8 cellular contexts compared by ENCODE assay signal in the genomic region with DNA sequence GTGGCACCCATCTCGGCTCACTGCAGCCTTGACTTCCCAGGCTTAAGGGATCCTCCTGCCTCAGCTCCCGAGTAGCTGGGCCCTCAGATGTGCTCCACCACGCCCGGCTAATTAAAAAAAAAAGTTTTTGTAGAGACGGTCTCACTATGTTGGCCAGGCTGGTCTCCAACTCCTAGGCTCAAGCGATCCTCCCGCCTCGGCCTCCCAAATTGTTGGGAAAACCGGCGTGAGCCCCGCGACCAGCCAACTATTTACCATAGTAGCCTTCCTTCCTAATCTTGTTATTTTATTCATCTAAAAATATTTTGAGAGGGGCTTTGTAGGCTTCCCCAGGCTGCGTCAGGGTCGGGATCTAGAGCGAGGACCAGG. TPM values are rescaled to one million over a fixed set of nuclear protein-coding genes. Genes with fewer than 3 reads are reported as not detected.
A peak's percentile ranks its signal among the peaks of the same experiment; 100 is the strongest.
DNase-seq lines count a peak whose midpoint lies in the region; ATAC-seq, FAIRE-seq and TF ChIP-seq lines count a peak whose summit lies in the region.

No MANE protein-coding gene starts in this region.

- peak overlapping the region; percentile 66; the same call in 1 of the 2 replicates for H3K27ac ChIP-seq in PC-9

- peaks cover 21% of the 10 kb centered on the region for H3K4me1 ChIP-seq in Caco-2
- 0 out of 2 replicates have a peak, but pooled peaks cover 5% of the 10 kb centered on the region for H3K4me1 ChIP-seq in PC-9 (replicated peaks; ENCODE audit: insufficient read depth)

- ATAC-seq in HG02642 (IDR thresholded peaks at IDR 0.05; ENCODE audit: poor library complexity, unreplicated experiment) (no peak), HG03039 (IDR thresholded peaks at IDR 0.05; ENCODE audit: unreplicated experiment) (no peak)

- H3K36me3 Mint-ChIP-seq in Caco-2 (ENCODE audit: insufficient read depth, unreplicated experiment) (no peaks in the 10 kb centered on the region), osteocyte (ENCODE audit: unreplicated experiment) (peaks cover 3% of the 10 kb centered on the region)

- H3K36me3 ChIP-seq in Caco-2 (ENCODE audit: control insufficient read depth, insufficient read depth, low read length) (no peaks in the 10 kb centered on the region), PC-9 (ENCODE audit: low read depth) (no peaks in the 10 kb centered on the region)

- no peaks in the 10 kb centered on the region for H3K9me3 Mint-ChIP-seq in Caco-2 (ENCODE audit: unreplicated experiment)
- no peaks in the 10 kb centered on the region for H3K9me3 Mint-ChIP-seq in osteocyte (ENCODE audit: unreplicated experiment)

- H3K4me2 ChIP-seq in PC-9: peak overlapping the region; percentile 82

- peak overlapping the region; percentile 62 for H3K4me3 Mint-ChIP-seq in Caco-2 (ENCODE audit: unreplicated experiment)
- H3K4me3 Mint-ChIP-seq in osteocyte (ENCODE audit: unreplicated experiment): peak overlapping the region; percentile 67

- H3K27ac Mint-ChIP-seq in Caco-2 (ENCODE audit: unreplicated experiment) (peak overlapping the region; percentile 67), osteocyte (ENCODE audit: unreplicated experiment) (peak overlapping the region; percentile 71)

- BruUV-seq in Caco-2 (replicated peaks; lab: Mats Ljungman, UMichigan) (no TSS peak), PC-9 (replicated peaks; lab: Mats Ljungman, UMichigan) (no TSS peak)

- no peaks in the 10 kb centered on the region for H3K27me3 Mint-ChIP-seq in Caco-2 (ENCODE audit: insufficient read depth, unreplicated experiment)
- H3K27me3 Mint-ChIP-seq in osteocyte (ENCODE audit: unreplicated experiment): no peaks in the 10 kb centered on the region

- H3F3A ChIP-seq in PC-9 (ENCODE audit: insufficient read depth, low read depth): peaks cover 5% of the 10 kb centered on the region; the same call in 1 of the 2 replicates

- POLR2A ChIA-PET in Caco-2 (lab: Charles Lee) (interaction anchor here (1.5 kb wide), 1 partner anchor 8 kb away, joined by 12 read pairs; no protein-coding TSS in a partner anchor), PC-9 (lab: Charles Lee; ENCODE audit: unreplicated experiment) (interaction anchor here (0.7 kb wide), 1 partner anchor 25 kb away, joined by 6 read pairs; a partner anchor contains a TSS)

- intact Hi-C loops in Caco-2 (cut with micrococcal nuclease; ENCODE audit: unreplicated experiment): no loop called here
- intact Hi-C loops in PC-9 (cut with micrococcal nuclease; ENCODE audit: unreplicated experiment): no loop called here

- H3K4me1 Mint-ChIP-seq in Caco-2 (ENCODE audit: low read depth, unreplicated experiment) (peaks cover 8% of the 10 kb centered on the region), osteocyte (ENCODE audit: unreplicated experiment) (peaks cover 10% of the 10 kb centered on the region)

- H4K20me1 ChIP-seq in PC-9 (ENCODE audit: insufficient read depth): no peaks in the 10 kb centered on the region

- CTCF ChIA-PET in Caco-2 (lab: Charles Lee): interaction anchor here (0.9 to 1.2 kb wide), 2 partner anchors 21 to 33 kb away, joined by 3 to 5 read pairs; no protein-coding TSS in a partner anchor
- CTCF ChIA-PET in PC-9 (lab: Charles Lee): no interaction called here

- TF ChIP-seq CTCF in Caco-2 (IDR thresholded peaks at IDR 0.05; ENCODE audit: insufficient read depth in 1 of 2, low read depth in 1 of 2, low read length in 1 of 2, severe bottlenecking in 1 of 2, unreplicated experiment in 1 of 2): no peak
- TF ChIP-seq CTCF in PC-9 (conservative IDR thresholded peaks at IDR 0.05): no peak
- no peak for TF ChIP-seq CTCF in epithelial cell of esophagus (IDR thresholded peaks at IDR 0.05; ENCODE audit: insufficient read depth, low read depth, low read length, missing control alignments)
- no peak for TF ChIP-seq CTCF in osteocyte (IDR thresholded peaks at IDR 0.05)

- H3K9me2 ChIP-seq in PC-9 (ENCODE audit: insufficient read depth): no peaks in the 10 kb centered on the region

- H3K9me3 ChIP-seq in Caco-2 (no peaks in the 10 kb centered on the region), PC-9 (ENCODE audit: insufficient read depth, low read depth) (no peaks in the 10 kb centered on the region)

- peak overlapping the region; percentile 89 for H3K4me3 ChIP-seq in Caco-2 (ENCODE audit: low read depth, low read length)
- peak overlapping the region; percentile 79 for H3K4me3 ChIP-seq in PC-9
- H3K4me3 ChIP-seq in epithelial cell of esophagus (ENCODE audit: low read length): peak overlapping the region; percentile 62

- peak overlapping the region; percentile 92 for H2AFZ ChIP-seq in PC-9

- no peaks in the 10 kb centered on the region for H3K27me3 ChIP-seq in Caco-2 (replicated peaks; ENCODE audit: control insufficient read depth, insufficient read depth, low read length)
- H3K27me3 ChIP-seq in PC-9 (ENCODE audit: insufficient read depth, low read depth): no peaks in the 10 kb centered on the region

- DNase-seq in Caco-2 (no peak), PC-9 (no peak), epithelial cell of esophagus (ENCODE audit: low read depth) (no peak), osteocyte (ENCODE audit: extremely low spot score, unreplicated experiment) (no peak), HTR-8/SVneo (ENCODE audit: insufficient read length, low spot score) (no peak)
- DNase-seq in activated CD4-positive, alpha-beta T cell treated with anti-CD3 and anti-CD28 coated beads for 4 hours: no peak

- no peaks in the 10 kb centered on the region for H3K79me2 ChIP-seq in PC-9 (ENCODE audit: low read depth)

- no peak for FAIRE-seq in HTR-8/SVneo (lab: Jason Lieb, UNC)

RNA-seq across cellular contexts. Expression of a gene that starts 25.4 kb away (rescaled TPM):
- total RNA-seq in Caco-2 (2022) (91.0 and 94.1 TPM in 2 replicates), PC-9 (2021) (32.3 and 35.8 TPM in 2 replicates), osteocyte (70.0 and 77.2 TPM in 2 replicates)

RNA-seq across cellular contexts. Expression of a gene that starts 54.1 kb away (rescaled TPM):
- total RNA-seq in Caco-2 (2022): 3.8 and 5.1 TPM in 2 replicates
- 0.11 and 0.15 TPM in 2 replicates for total RNA-seq in PC-9 (2021)
- total RNA-seq in osteocyte: 0.19 and 0.21 TPM in 2 replicates
